In the genomic region with DNA sequence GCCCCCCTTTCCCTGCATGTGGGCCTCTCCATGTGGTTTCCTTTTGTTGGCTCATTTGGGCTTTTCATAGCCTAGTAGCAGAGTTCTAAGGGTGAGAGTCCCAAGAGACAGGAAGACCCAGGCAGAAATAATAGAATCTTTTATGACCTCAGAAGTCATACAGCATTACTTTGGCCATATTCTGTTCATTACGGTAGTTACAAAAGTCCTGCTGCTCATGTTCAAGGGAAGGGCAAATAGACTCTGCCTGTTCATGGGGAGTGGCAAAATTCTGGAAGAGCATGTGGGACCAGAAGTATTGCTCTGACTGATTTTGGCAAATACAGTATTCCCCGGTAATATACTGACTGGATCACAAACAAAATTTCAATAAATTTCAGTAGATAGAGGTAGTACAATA, we compare ENCODE assay signal across 1 cellular context.
TF ChIP-seq lines count a peak whose summit lies in the region.

No MANE protein-coding gene starts in this region.

TF ChIP-seq in IMR-90, 13 proteins besides CTCF, POLR2A, EP300 and RAD21 (continued from another document):
- TF ChIP-seq, protein P1, sequence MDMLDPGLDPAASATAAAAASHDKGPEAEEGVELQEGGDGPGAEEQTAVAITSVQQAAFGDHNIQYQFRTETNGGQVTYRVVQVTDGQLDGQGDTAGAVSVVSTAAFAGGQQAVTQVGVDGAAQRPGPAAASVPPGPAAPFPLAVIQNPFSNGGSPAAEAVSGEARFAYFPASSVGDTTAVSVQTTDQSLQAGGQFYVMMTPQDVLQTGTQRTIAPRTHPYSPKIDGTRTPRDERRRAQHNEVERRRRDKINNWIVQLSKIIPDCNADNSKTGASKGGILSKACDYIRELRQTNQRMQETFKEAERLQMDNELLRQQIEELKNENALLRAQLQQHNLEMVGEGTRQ (IDR thresholded peaks at IDR 0.05; ENCODE audit: low read depth, low read length) = no peak
- TF ChIP-seq CHD1 (IDR thresholded peaks at IDR 0.05; ENCODE audit: low read depth, low read length) (no peak), SMC3 (IDR thresholded peaks at IDR 0.05; ENCODE audit: low read depth, low read length) (no peak), FOS (IDR thresholded peaks at IDR 0.05; ENCODE audit: low read depth, low read length) (no peak), NFE2L2 (IDR thresholded peaks at IDR 0.05; ENCODE audit: low read depth, low read length) (no peak), BHLHE40 (IDR thresholded peaks at IDR 0.05; ENCODE audit: low read depth, low read length) (no peak)
TF ChIP-seq in IMR-90: peak in this region for 0.
